Comparison of ENCODE assay signal across 8 cellular contexts in genomic region chr18:59837586-59837985, GRCh38.
DNase-seq lines count a peak whose midpoint lies in the region; ATAC-seq and TF ChIP-seq lines count a peak whose summit lies in the region.

No MANE protein-coding gene starts in this region.

- H3K4me3 ChIP-seq in epithelial cell of esophagus (ENCODE audit: low read length) (no peak overlapping the region), transverse colon (no peak overlapping the region)

- in situ Hi-C loops in transverse colon (cut with MboI; ENCODE audit: low pct_ligation_motif_present in 1 of 4, low pct_unique_long_range_greater_than_20kb in 1 of 4, low sequenced_read_pairs in 3 of 4), result loop anchor here in 3 of 4 donors (10.0 to 25.0 kb wide), 3 partner anchors 150 to 725 kb away; no protein-coding TSS in a partner anchor

- H3K27ac Mint-ChIP-seq in activated CD4-positive, alpha-beta memory T cell treated with anti-CD3 and anti-CD28 coated beads for 36 hours, result no peak overlapping the region
- no peak overlapping the region for H3K27ac Mint-ChIP-seq in naive thymus-derived CD8-positive, alpha-beta T cell

- TF ChIP-seq EP300 in transverse colon (IDR thresholded peaks at IDR 0.05; ENCODE audit: low read depth), result no peak

- no peak overlapping the region for H3K27ac ChIP-seq in transverse colon

- TF ChIP-seq CTCF in epithelial cell of esophagus (IDR thresholded peaks at IDR 0.05; ENCODE audit: insufficient read depth, low read depth, low read length, missing control alignments), result peak; percentile 98
- peak; percentile 71 to 87 (median 84) for TF ChIP-seq CTCF in transverse colon (IDR thresholded peaks at IDR 0.05)

- CTCF ChIA-PET in activated CD4-positive, alpha-beta memory T cell treated with anti-CD3 and anti-CD28 coated beads for 36 hours (lab: Charles Lee), result interaction anchor here (0.6 to 2.9 kb wide), 22 partner anchors 9 to 154 kb away, joined by 3 to 14 read pairs (median 4); partner anchors contain the start of gene PMAIP1

- no peaks in the 10 kb centered on the region for H3K36me3 Mint-ChIP-seq in activated CD4-positive, alpha-beta memory T cell treated with anti-CD3 and anti-CD28 coated beads for 36 hours
- H3K36me3 Mint-ChIP-seq in naive thymus-derived CD8-positive, alpha-beta T cell, result no peaks in the 10 kb centered on the region

- DNase-seq in D341Med (ENCODE audit: low spot score), result peak; percentile 81
- peak; percentile 50 for DNase-seq in NCI-H526 treated with DMSO at 0.1 percent for 48 hours (lab: John Stamatoyannopoulos, UW)
- DNase-seq in activated CD4-positive, alpha-beta memory T cell treated with anti-CD3 and anti-CD28 coated beads for 36 hours, result peak; percentile 53
- peak; percentile 78 for DNase-seq in epithelial cell of esophagus (ENCODE audit: low read depth)
- peak in 7 of 10 donors; percentile 6 to 37 (median 32) for DNase-seq in naive thymus-derived CD8-positive, alpha-beta T cell
- DNase-seq in transverse colon, result peak; percentile 31

- H3K4me1 ChIP-seq in transverse colon, result no peaks in the 10 kb centered on the region

- no peaks in the 10 kb centered on the region for H3K9me3 Mint-ChIP-seq in activated CD4-positive, alpha-beta memory T cell treated with anti-CD3 and anti-CD28 coated beads for 36 hours
- no peaks in the 10 kb centered on the region for H3K9me3 Mint-ChIP-seq in naive thymus-derived CD8-positive, alpha-beta T cell

- no peaks in the 10 kb centered on the region for H3K9me3 ChIP-seq in transverse colon

- WGBS in transverse colon (ENCODE audit: low coverage in 1 of 2), 2 donors, result 15 to 67% methylated on average over 1 to 7 of the region's 7 CpGs

- H3K4me1 Mint-ChIP-seq in activated CD4-positive, alpha-beta memory T cell treated with anti-CD3 and anti-CD28 coated beads for 36 hours (ENCODE audit: low read depth), result peaks cover 10% of the 10 kb centered on the region
- H3K4me1 Mint-ChIP-seq in naive thymus-derived CD8-positive, alpha-beta T cell, result no peaks in the 10 kb centered on the region

- no peaks in the 10 kb centered on the region for H3K27me3 ChIP-seq in transverse colon

- intact Hi-C loops in activated CD4-positive, alpha-beta memory T cell treated with anti-CD3 and anti-CD28 coated beads for 36 hours (cut with micrococcal nuclease), result loop anchor here (1.0 to 5.0 kb wide), 2 partner anchors 151 to 710 kb away; no protein-coding TSS in a partner anchor
- intact Hi-C loops in transverse colon (cut with DNase I; ENCODE audit: low total_unique reads), result no loop called here

- no peak for TF ChIP-seq POLR2A in transverse colon (IDR thresholded peaks at IDR 0.05)

- peaks cover 2% of the 10 kb centered on the region for H3K27me3 Mint-ChIP-seq in activated CD4-positive, alpha-beta memory T cell treated with anti-CD3 and anti-CD28 coated beads for 36 hours
- peaks cover 0 to 8% (median 0%) of the 10 kb centered on the region in 5 donors for H3K27me3 Mint-ChIP-seq in naive thymus-derived CD8-positive, alpha-beta T cell

- POLR2A ChIA-PET in activated CD4-positive, alpha-beta memory T cell treated with anti-CD3 and anti-CD28 coated beads for 36 hours (lab: Charles Lee), result no interaction called here
- POLR2A ChIA-PET in naive thymus-derived CD8-positive, alpha-beta T cell (lab: Charles Lee), result no interaction called here

- no peaks in the 10 kb centered on the region for H3K36me3 ChIP-seq in transverse colon

- ATAC-seq in GM19452 (IDR thresholded peaks at IDR 0.05; ENCODE audit: unreplicated experiment) (peak; percentile 56), HG03565 (IDR thresholded peaks at IDR 0.05; ENCODE audit: unreplicated experiment) (peak; percentile 48)
- no peak for ATAC-seq in naive thymus-derived CD8-positive, alpha-beta T cell

- no peak overlapping the region for H3K4me3 Mint-ChIP-seq in activated CD4-positive, alpha-beta memory T cell treated with anti-CD3 and anti-CD28 coated beads for 36 hours
- no peak overlapping the region for H3K4me3 Mint-ChIP-seq in naive thymus-derived CD8-positive, alpha-beta T cell

Comparison
In these comparisons a context has a peak if more than half of its experiments do, and no peak if none do; other contexts are left out.
1. DNase-seq: peak in every context shown above with its lines; median percentile 81 in D341Med; 78 in epithelial cell of esophagus; 53 in activated CD4-positive, alpha-beta memory T cell treated with anti-CD3 and anti-CD28 coated beads for 36 hours; 50 in NCI-H526 treated with DMSO at 0.1 percent for 48 hours; 32 in naive thymus-derived CD8-positive, alpha-beta T cell; 31 in transverse colon.
2. ATAC-seq: peak in GM19452 (single experiment) and HG03565 (single experiment); none in naive thymus-derived CD8-positive, alpha-beta T cell (0 of 2).